13 cellular contexts compared by ENCODE assay signal in the genomic region with DNA sequence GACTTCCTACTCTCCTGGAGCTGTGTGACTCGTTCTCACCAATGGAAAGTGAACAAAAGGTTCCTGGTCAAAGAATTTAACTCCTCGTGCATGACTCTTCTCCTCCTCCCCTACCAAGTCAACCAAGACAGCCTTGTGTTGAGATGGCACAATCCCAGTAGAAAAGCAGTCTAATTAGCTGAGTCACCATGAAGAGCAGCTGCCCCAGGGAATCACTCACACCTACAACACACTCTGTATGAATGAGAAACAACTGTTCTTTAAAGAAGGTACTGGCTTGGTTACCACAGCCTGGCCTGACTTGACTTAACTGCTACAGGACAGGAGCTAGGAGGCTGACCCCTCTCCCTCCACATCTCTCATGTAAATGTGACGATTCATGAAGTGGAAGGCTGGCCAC. TPM values are rescaled to one million over a fixed set of nuclear protein-coding genes. Genes with fewer than 3 reads are reported as not detected.
A peak's percentile ranks its signal among the peaks of the same experiment; 100 is the strongest.
DNase-seq lines count a peak whose midpoint lies in the region; ATAC-seq and TF ChIP-seq lines count a peak whose summit lies in the region.
"Had no signal": no experiment of that assay in that cellular context is flagged by ENCODE, and none has a peak within 500 bp of the region (broad histone marks: within the 10 kb centered on the region; RNA-seq: fewer than 3 reads in every experiment).

No MANE protein-coding gene starts in this region.

- H3K36me3 ChIP-seq in HEK293 (ENCODE audit: control insufficient read depth in 2 of 2, insufficient read depth in 1 of 2, low read length in 2 of 2) (no peaks in the 10 kb centered on the region), transverse colon (no peaks in the 10 kb centered on the region)

- intact Hi-C loops in activated B cell treated with CpG ODN at 0.5 μM for 24 hours (cut with micrococcal nuclease) (no loop called here), transverse colon (cut with DNase I; ENCODE audit: low total_unique reads) (no loop called here)

- ATAC-seq in activated B cell treated with CpG ODN at 0.5 μM for 24 hours (ENCODE audit: low read depth) (no peak), GM21619 (IDR thresholded peaks at IDR 0.05; ENCODE audit: unreplicated experiment) (no peak), HG02610 (IDR thresholded peaks at IDR 0.05; ENCODE audit: unreplicated experiment) (no peak)

- CTCF ChIA-PET in HEK293 (lab: Yijun Ruan, JAX) (interaction anchor here (0.6 to 9.2 kb wide), 7 partner anchors 20 to 1670 kb away, joined by 3 to 107 read pairs (median 4); partner anchors contain the start of gene TAP2), activated B cell treated with CpG ODN at 0.5 μM for 24 hours (lab: Charles Lee) (interaction anchor here (0.5 to 6.0 kb wide), 3 partner anchors 19 to 800 kb away, joined by 3 to 20 read pairs (median 18); partner anchors contain the start of gene TAP2)

- POLR2A ChIA-PET in HEK293 (lab: Yijun Ruan, JAX) = no interaction called here
- POLR2A ChIA-PET in activated B cell treated with CpG ODN at 0.5 μM for 24 hours (lab: Charles Lee) = interaction anchor here (0.7 to 4.3 kb wide), 4 partner anchors 10 to 34 kb away, joined by 3 to 29 read pairs (median 14); partner anchors contain the start of genes PSMB8, PSMB9, TAP1 and TAP2

- H3K27ac ChIP-seq in HEK293 (ENCODE audit: extremely low read depth, low read depth, low read length) (no peak overlapping the region), transverse colon (no peak overlapping the region)

- peaks cover 72% of the 10 kb centered on the region for H3K4me1 Mint-ChIP-seq in activated B cell treated with CpG ODN at 0.5 μM for 24 hours

- peaks cover 16% of the 10 kb centered on the region for H3K36me3 Mint-ChIP-seq in activated B cell treated with CpG ODN at 0.5 μM for 24 hours (ENCODE audit: low read depth)
- H3K36me3 Mint-ChIP-seq: activated CD4-positive, alpha-beta memory T cell treated with anti-CD3 and anti-CD28 coated beads for 36 hours had no signal

- H3K27ac Mint-ChIP-seq in activated B cell treated with CpG ODN at 0.5 μM for 24 hours = peak overlapping the region; percentile 85
- H3K27ac Mint-ChIP-seq: activated CD4-positive, alpha-beta memory T cell treated with anti-CD3 and anti-CD28 coated beads for 36 hours; CD4-positive, alpha-beta T cell had no signal

- H3K9me3 ChIP-seq in HEK293 (ENCODE audit: control insufficient read depth, insufficient read depth, low read depth, low read length) = no peaks in the 10 kb centered on the region
- no peaks in the 10 kb centered on the region for H3K9me3 ChIP-seq in transverse colon

- DNase-seq in ACHN (peak; percentile 72), activated B cell treated with CpG ODN at 0.5 μM for 24 hours (no peak), glomerular visceral epithelial cell (ENCODE audit: extremely low spot score) (peak; percentile 88), DMS153 (lab: John Stamatoyannopoulos, UW) (no peak), transverse colon (no peak)
- DNase-seq: activated CD4-positive, alpha-beta memory T cell treated with anti-CD3 and anti-CD28 coated beads for 36 hours; CD4-positive, alpha-beta T cell; glutamatergic neuron; NCI-H1694 treated with DMSO at 0.1 percent for 48 hours; stimulated activated CD4-positive, alpha-beta T cell treated with anti-CD3 and anti-CD28 coated beads, Interleukin-15, amount 100 ng/mL, for 24 hours had no signal

- no peak for TF ChIP-seq CTCF in HEK293 (tag by site-specific recombination; IDR thresholded peaks at IDR 0.05)
- TF ChIP-seq CTCF in activated B cell treated with CpG ODN at 0.5 μM for 24 hours (IDR thresholded peaks at IDR 0.05) = no peak
- no peak for TF ChIP-seq CTCF in transverse colon (IDR thresholded peaks at IDR 0.05)

- in situ Hi-C loops in ACHN (cut with HindIII; ENCODE audit: low pct_ligation_motif_present, low pct_unique_long_range_greater_than_20kb, low sequenced_read_pairs) (no loop called here), transverse colon (cut with MboI; ENCODE audit: low pct_ligation_motif_present in 1 of 4, low pct_unique_long_range_greater_than_20kb in 1 of 4, low sequenced_read_pairs in 3 of 4) (no loop called here)

- no peaks in the 10 kb centered on the region for H3K27me3 Mint-ChIP-seq in activated B cell treated with CpG ODN at 0.5 μM for 24 hours
- H3K27me3 Mint-ChIP-seq: activated CD4-positive, alpha-beta memory T cell treated with anti-CD3 and anti-CD28 coated beads for 36 hours; CD4-positive, alpha-beta T cell had no signal

- 54 to 72% methylated on average over 2 to 3 of the region's 3 CpGs for WGBS in transverse colon (ENCODE audit: low coverage in 1 of 2), 2 donors

- no peaks in the 10 kb centered on the region for H3K27me3 ChIP-seq in transverse colon

- H3K4me3 Mint-ChIP-seq in activated B cell treated with CpG ODN at 0.5 μM for 24 hours = no peak overlapping the region
- H3K4me3 Mint-ChIP-seq: activated CD4-positive, alpha-beta memory T cell treated with anti-CD3 and anti-CD28 coated beads for 36 hours; CD4-positive, alpha-beta T cell had no signal

- no peaks in the 10 kb centered on the region for H3K4me1 ChIP-seq in HEK293 (ENCODE audit: control insufficient read depth, insufficient read depth, low read length)
- no peaks in the 10 kb centered on the region for H3K4me1 ChIP-seq in transverse colon

- no peak for TF ChIP-seq EP300 in transverse colon (IDR thresholded peaks at IDR 0.05; ENCODE audit: low read depth)

- no peak for TF ChIP-seq POLR2A in transverse colon (IDR thresholded peaks at IDR 0.05)

- H3K9me3 Mint-ChIP-seq in activated B cell treated with CpG ODN at 0.5 μM for 24 hours = no peaks in the 10 kb centered on the region
- H3K9me3 Mint-ChIP-seq: activated CD4-positive, alpha-beta memory T cell treated with anti-CD3 and anti-CD28 coated beads for 36 hours; CD4-positive, alpha-beta T cell had no signal

- H3K4me3 ChIP-seq in HEK293 (ENCODE audit: low read depth, low read length) (no peak overlapping the region), transverse colon (no peak overlapping the region)

TF ChIP-seq in HEK293, 187 proteins besides CTCF, POLR2A, EP300 and RAD21:
- no peak for TF ChIP-seq ZNF24 (tag by site-specific recombination; IDR thresholded peaks at IDR 0.05)
- no peak for TF ChIP-seq ZNF571 (tag by site-specific recombination; IDR thresholded peaks at IDR 0.05)
- TF ChIP-seq, protein P1, sequence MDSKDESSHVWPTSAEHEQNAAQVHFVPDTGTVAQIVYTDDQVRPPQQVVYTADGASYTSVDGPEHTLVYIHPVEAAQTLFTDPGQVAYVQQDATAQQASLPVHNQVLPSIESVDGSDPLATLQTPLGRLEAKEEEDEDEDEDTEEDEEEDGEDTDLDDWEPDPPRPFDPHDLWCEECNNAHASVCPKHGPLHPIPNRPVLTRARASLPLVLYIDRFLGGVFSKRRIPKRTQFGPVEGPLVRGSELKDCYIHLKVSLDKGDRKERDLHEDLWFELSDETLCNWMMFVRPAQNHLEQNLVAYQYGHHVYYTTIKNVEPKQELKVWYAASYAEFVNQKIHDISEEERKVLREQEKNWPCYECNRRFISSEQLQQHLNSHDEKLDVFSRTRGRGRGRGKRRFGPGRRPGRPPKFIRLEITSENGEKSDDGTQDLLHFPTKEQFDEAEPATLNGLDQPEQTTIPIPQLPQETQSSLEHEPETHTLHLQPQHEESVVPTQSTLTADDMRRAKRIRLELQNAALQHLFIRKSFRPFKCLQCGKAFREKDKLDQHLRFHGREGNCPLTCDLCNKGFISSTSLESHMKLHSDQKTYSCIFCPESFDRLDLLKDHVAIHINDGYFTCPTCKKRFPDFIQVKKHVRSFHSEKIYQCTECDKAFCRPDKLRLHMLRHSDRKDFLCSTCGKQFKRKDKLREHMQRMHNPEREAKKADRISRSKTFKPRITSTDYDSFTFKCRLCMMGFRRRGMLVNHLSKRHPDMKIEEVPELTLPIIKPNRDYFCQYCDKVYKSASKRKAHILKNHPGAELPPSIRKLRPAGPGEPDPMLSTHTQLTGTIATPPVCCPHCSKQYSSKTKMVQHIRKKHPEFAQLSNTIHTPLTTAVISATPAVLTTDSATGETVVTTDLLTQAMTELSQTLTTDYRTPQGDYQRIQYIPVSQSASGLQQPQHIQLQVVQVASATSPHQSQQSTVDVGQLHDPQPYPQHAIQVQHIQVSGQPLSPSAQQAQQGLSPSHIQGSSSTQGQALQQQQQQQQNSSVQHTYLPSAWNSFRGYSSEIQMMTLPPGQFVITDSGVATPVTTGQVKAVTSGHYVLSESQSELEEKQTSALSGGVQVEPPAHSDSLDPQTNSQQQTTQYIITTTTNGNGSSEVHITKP (tag by site-specific recombination; IDR thresholded peaks at IDR 0.05) = peak; percentile 28; the same call in 1 of the 2 replicates
- peak; percentile 40; the same call in 1 of the 2 replicates for TF ChIP-seq PRDM1 (tag by site-specific recombination; IDR thresholded peaks at IDR 0.05)
- TF ChIP-seq MZF1 (tag by site-specific recombination; IDR thresholded peaks at IDR 0.05; ENCODE audit: borderline replicate concordance) = no peak

RNA-seq across cellular contexts. Expression of gene HLA-DOB, which starts 2.9 kb away (rescaled TPM):
- total RNA-seq in activated B cell treated with CpG ODN at 0.5 μM for 24 hours (95.6 and 101 TPM in 2 replicates), transverse colon (1 to 10 TPM in 1 of 4 donors, not detected in 3; 5.7 TPM)

RNA-seq across cellular contexts. Expression of gene TAP2, which starts 18.8 kb away (rescaled TPM):
- total RNA-seq in activated B cell treated with CpG ODN at 0.5 μM for 24 hours (141 and 172 TPM in 2 replicates), transverse colon (10 to 100 TPM; 12.3 to 48.2 (median 27.1) TPM)

RNA-seq across cellular contexts. Expression of gene PSMB8, which starts 24.1 kb away (rescaled TPM):
- 182 and 194 TPM in 2 replicates for total RNA-seq in activated B cell treated with CpG ODN at 0.5 μM for 24 hours
- 10 to 100 TPM in 3 of 4 donors, 1 to 10 TPM in 1; 9.4 to 95.2 (median 72.6) TPM for total RNA-seq in transverse colon

RNA-seq across cellular contexts. Expression of gene TAP1, which starts 33.8 kb away (rescaled TPM):
- total RNA-seq in activated B cell treated with CpG ODN at 0.5 μM for 24 hours (148 and 151 TPM in 2 replicates), transverse colon (10 to 100 TPM; 63.2 to 87.9 (median 75.3) TPM)

RNA-seq across cellular contexts. Expression of gene PSMB9, which starts 34.3 kb away (rescaled TPM):
- 198 and 223 TPM in 2 replicates for total RNA-seq in activated B cell treated with CpG ODN at 0.5 μM for 24 hours
- 10 to 100 TPM; 14.6 to 44.1 (median 32.9) TPM for total RNA-seq in transverse colon

Comparison
In these comparisons a context has a peak if more than half of its experiments do, and no peak if none do; other contexts are left out.
1. DNase-seq: peak in ACHN (single experiment) and glomerular visceral epithelial cell (single experiment); none in activated B cell treated with CpG ODN at 0.5 μM for 24 hours (single experiment), DMS153 (single experiment) and transverse colon (single experiment).
2. RNA of gene HLA-DOB, which starts 2.9 kb away (total RNA-seq): 95.6 to 101 TPM in activated B cell treated with CpG ODN at 0.5 μM for 24 hours; 5.7 TPM in transverse colon; every median in the first group is over 10 times any median in the second.